6 cellular contexts compared by ENCODE assay signal in genomic region chr7:155562976-155563375, GRCh38. TPM values are rescaled to one million over a fixed set of nuclear protein-coding genes. Genes with fewer than 3 reads are reported as not detected.
"Had no signal": no experiment of that assay in that cellular context is flagged by ENCODE, and none has a peak within 500 bp of the region (broad histone marks: within the 10 kb centered on the region; RNA-seq: fewer than 3 reads in every experiment).

No MANE protein-coding gene starts in this region.

RNA-seq across cellular contexts. Expression of gene CNPY1, which starts 16.6 kb away (rescaled TPM):
- total RNA-seq: HepG2, HT-29, HT1080, IMR-90, K562 had no signal
- polyA plus RNA-seq: HepG2, IgD-negative memory B cell, IMR-90, K562 had no signal
